Comparison of ENCODE assay signal across 23 cellular contexts in the genomic region with DNA sequence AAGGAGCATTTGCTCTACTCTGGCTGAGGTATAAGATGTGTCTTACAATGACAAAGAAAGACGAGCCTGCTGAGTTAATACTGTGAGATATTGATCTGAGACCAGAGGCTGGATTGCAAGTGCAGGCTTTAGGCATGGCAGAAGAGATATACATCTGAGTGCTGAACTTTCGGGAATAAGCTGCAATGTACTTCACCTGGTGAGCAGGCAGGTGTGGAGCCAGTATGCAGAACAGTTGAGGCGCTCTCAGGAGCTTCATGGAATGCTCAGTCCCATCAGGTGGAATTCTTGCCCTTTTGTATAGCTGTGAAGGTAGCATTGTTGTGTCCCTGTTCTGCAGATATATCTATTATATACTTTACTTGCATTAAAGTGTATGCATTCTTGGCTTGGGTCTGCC.
"Had no signal": no experiment of that assay in that cellular context is flagged by ENCODE, and none has a peak within 500 bp of the region (broad histone marks: within the 10 kb centered on the region; RNA-seq: fewer than 3 reads in every experiment).

No MANE protein-coding gene starts in this region.

- H3K36me3 Mint-ChIP-seq: immature natural killer cell, memory B cell, naive B cell, type B pancreatic cell had no signal

- H3K4me3 Mint-ChIP-seq: immature natural killer cell, memory B cell, naive B cell, nephron, type B pancreatic cell had no signal

- H3K9me3 ChIP-seq: heart left ventricle, left ventricle myocardium inferior, lower lobe of right lung, pancreas had no signal

- H3K4me1 ChIP-seq: heart left ventricle, left ventricle myocardium inferior, lower lobe of right lung, pancreas had no signal

- H3K9me3 Mint-ChIP-seq: memory B cell, nephron, type B pancreatic cell had no signal

- H3K4me3 ChIP-seq: dorsolateral prefrontal cortex, heart left ventricle, left ventricle myocardium inferior, lower lobe of right lung, pancreas had no signal

- H3K36me3 ChIP-seq: heart left ventricle, left ventricle myocardium inferior, lower lobe of right lung, pancreas had no signal

- H3K4me1 Mint-ChIP-seq: immature natural killer cell, naive B cell, nephron had no signal

- DNase-seq: cortex of kidney; dorsolateral prefrontal cortex; effector CD8-positive, alpha-beta T cell; foreskin melanocyte; heart left ventricle; hippocampal formation; immature natural killer cell; kidney; left cardiac atrium; left ventricle myocardium inferior; lower lobe of right lung; midbrain; naive B cell; occipital lobe; pancreas; right cardiac atrium; small intestine; stimulated activated CD4-positive, alpha-beta T cell treated with anti-CD3 and anti-CD28 coated beads, Interleukin-12 subunit alpha, Interleukin-12 subunit beta, amount 100 ng/mL, for 4 hours; stimulated activated naive CD4-positive, alpha-beta T cell treated with Interleukin-2 at 50 U/mL for 16 hours had no signal

- H3K27ac ChIP-seq: dorsolateral prefrontal cortex, heart left ventricle, left ventricle myocardium inferior, lower lobe of right lung, pancreas had no signal

- H3K27me3 ChIP-seq: dorsolateral prefrontal cortex, pancreas had no signal

- ATAC-seq: heart left ventricle, left cardiac atrium, lower lobe of right lung, pancreas, right cardiac atrium had no signal

- H3K27ac Mint-ChIP-seq: immature natural killer cell, memory B cell, nephron, progenitor cell of endocrine pancreas, type B pancreatic cell had no signal

- H3K27me3 Mint-ChIP-seq: memory B cell, naive B cell, progenitor cell of endocrine pancreas, type B pancreatic cell had no signal
